Comparison of ENCODE assay signal across 8 cellular contexts in genomic region chr13:113489549-113490495, GRCh38. TPM values are rescaled to one million over a fixed set of nuclear protein-coding genes. Genes with fewer than 3 reads are reported as not detected.
DNase-seq lines count a peak whose midpoint lies in the region; ATAC-seq and TF ChIP-seq lines count a peak whose summit lies in the region.

No MANE protein-coding gene starts in this region.

- peak overlapping the region; percentile 86 for H3K4me3 Mint-ChIP-seq in activated CD4-positive, alpha-beta T cell treated with anti-CD3 and anti-CD28 coated beads, Interleukin-2, amount 10 ng/mL, durations not matched to agents 7 days and 5 days
- H3K4me3 Mint-ChIP-seq in endothelial cell (ENCODE audit: unreplicated experiment), result peak overlapping the region; percentile 96
- H3K4me3 Mint-ChIP-seq in stimulated activated naive CD8-positive, alpha-beta T cell treated with anti-CD3 and anti-CD28 coated beads, Interleukin-15, amount 100 ng/mL, for 72 hours, result peak overlapping the region; percentile 91 to 94

- peak overlapping the region; percentile 26 for H3K4me3 ChIP-seq in mucosa of stomach (ENCODE audit: low read length)

- peaks cover 3% of the 10 kb centered on the region for H3K36me3 Mint-ChIP-seq in activated CD4-positive, alpha-beta T cell treated with anti-CD3 and anti-CD28 coated beads, Interleukin-2, amount 10 ng/mL, durations not matched to agents 7 days and 5 days (ENCODE audit: low read depth)
- peaks cover 9% of the 10 kb centered on the region for H3K36me3 Mint-ChIP-seq in endothelial cell (ENCODE audit: low read depth, unreplicated experiment)

- peak overlapping the region; percentile 71 for H3K9ac ChIP-seq in mucosa of stomach (ENCODE audit: low read length)

- no peaks in the 10 kb centered on the region for H3K36me3 ChIP-seq in mucosa of stomach (ENCODE audit: control insufficient read depth, insufficient read depth, low read length)

- ATAC-seq in GM18498 (IDR thresholded peaks at IDR 0.05; ENCODE audit: unreplicated experiment), result peak; percentile 14
- ATAC-seq in HG02610 (IDR thresholded peaks at IDR 0.05; ENCODE audit: unreplicated experiment), result peak; percentile 12
- peak; percentile 61 for ATAC-seq in stimulated activated naive CD8-positive, alpha-beta T cell treated with anti-CD3 and anti-CD28 coated beads, Interleukin-15, amount 100 ng/mL, for 72 hours

- TF ChIP-seq CTCF in endothelial cell (IDR thresholded peaks at IDR 0.05; ENCODE audit: unreplicated experiment), result no peak

- no peaks in the 10 kb centered on the region for H3K27me3 Mint-ChIP-seq in activated CD4-positive, alpha-beta T cell treated with anti-CD3 and anti-CD28 coated beads, Interleukin-2, amount 10 ng/mL, durations not matched to agents 7 days and 5 days
- peaks cover 2% of the 10 kb centered on the region for H3K27me3 Mint-ChIP-seq in endothelial cell (ENCODE audit: unreplicated experiment)
- H3K27me3 Mint-ChIP-seq in stimulated activated naive CD8-positive, alpha-beta T cell treated with anti-CD3 and anti-CD28 coated beads, Interleukin-15, amount 100 ng/mL, for 72 hours, result no peaks in the 10 kb centered on the region

- peak; percentile 31 for DNase-seq in NCI-H1092 (lab: John Stamatoyannopoulos, UW)
- peak; percentile 42 for DNase-seq in activated CD4-positive, alpha-beta T cell treated with anti-CD3 and anti-CD28 coated beads, Interleukin-2, amount 10 ng/mL, durations not matched to agents 7 days and 5 days
- peak; percentile 44 for DNase-seq in endothelial cell (ENCODE audit: low spot score)
- DNase-seq in stimulated activated naive CD8-positive, alpha-beta T cell treated with anti-CD3 and anti-CD28 coated beads, Interleukin-15, amount 100 ng/mL, for 72 hours, result peak; percentile 50 to 52
- DNase-seq in cerebellar nuclear complex (lab: John Stamatoyannopoulos, UW), result no peak

- no peaks in the 10 kb centered on the region for H3K9me3 Mint-ChIP-seq in activated CD4-positive, alpha-beta T cell treated with anti-CD3 and anti-CD28 coated beads, Interleukin-2, amount 10 ng/mL, durations not matched to agents 7 days and 5 days
- H3K9me3 Mint-ChIP-seq in endothelial cell (ENCODE audit: unreplicated experiment), result no peaks in the 10 kb centered on the region
- no peaks in the 10 kb centered on the region for H3K9me3 Mint-ChIP-seq in stimulated activated naive CD8-positive, alpha-beta T cell treated with anti-CD3 and anti-CD28 coated beads, Interleukin-15, amount 100 ng/mL, for 72 hours

- POLR2A ChIA-PET in activated CD4-positive, alpha-beta T cell treated with anti-CD3 and anti-CD28 coated beads, Interleukin-2, amount 10 ng/mL, durations not matched to agents 7 days and 5 days (lab: Charles Lee), result interaction anchor here (0.7 kb wide), 1 partner anchor 583 kb away, joined by 3 read pairs; no protein-coding TSS in a partner anchor

- H3K4me1 ChIP-seq in mucosa of stomach (ENCODE audit: control insufficient read depth, insufficient read depth, low read length), result peaks cover 27% of the 10 kb centered on the region

- peak overlapping the region; percentile 92 for H3K27ac Mint-ChIP-seq in activated CD4-positive, alpha-beta T cell treated with anti-CD3 and anti-CD28 coated beads, Interleukin-2, amount 10 ng/mL, durations not matched to agents 7 days and 5 days
- peak overlapping the region; percentile 62 for H3K27ac Mint-ChIP-seq in endothelial cell (ENCODE audit: unreplicated experiment)
- peak overlapping the region; percentile 68 to 89 for H3K27ac Mint-ChIP-seq in stimulated activated naive CD8-positive, alpha-beta T cell treated with anti-CD3 and anti-CD28 coated beads, Interleukin-15, amount 100 ng/mL, for 72 hours

- no peaks in the 10 kb centered on the region for H3K27me3 ChIP-seq in mucosa of stomach (ENCODE audit: control insufficient read depth, insufficient read depth, low read length)

- peaks cover 58% of the 10 kb centered on the region for H3K4me1 Mint-ChIP-seq in activated CD4-positive, alpha-beta T cell treated with anti-CD3 and anti-CD28 coated beads, Interleukin-2, amount 10 ng/mL, durations not matched to agents 7 days and 5 days
- peaks cover 28% of the 10 kb centered on the region for H3K4me1 Mint-ChIP-seq in endothelial cell (ENCODE audit: unreplicated experiment)
- H3K4me1 Mint-ChIP-seq in stimulated activated naive CD8-positive, alpha-beta T cell treated with anti-CD3 and anti-CD28 coated beads, Interleukin-15, amount 100 ng/mL, for 72 hours, result peaks cover 65% of the 10 kb centered on the region

- no peaks in the 10 kb centered on the region for H3K9me3 ChIP-seq in mucosa of stomach (ENCODE audit: control insufficient read depth, low read length)

- CTCF ChIA-PET in activated CD4-positive, alpha-beta T cell treated with anti-CD3 and anti-CD28 coated beads, Interleukin-2, amount 10 ng/mL, durations not matched to agents 7 days and 5 days (lab: Charles Lee), result interaction anchor here (1.3 to 1.6 kb wide), 2 partner anchors 9 to 22 kb away, joined by 5 to 6 read pairs; no protein-coding TSS in a partner anchor

RNA-seq across cellular contexts. Expression of gene DCUN1D2, which starts 0.7 kb away (rescaled TPM):
- total RNA-seq in activated CD4-positive, alpha-beta T cell treated with anti-CD3 and anti-CD28 coated beads, Interleukin-2, amount 10 ng/mL, durations not matched to agents 7 days and 5 days, result 10 to 100 TPM; 13.9 to 20.3 TPM
- 23.9 TPM for total RNA-seq in endothelial cell (ENCODE audit: unreplicated experiment)

RNA-seq across cellular contexts. Expression of gene ADPRHL1, which starts 36.5 kb away (rescaled TPM):
- total RNA-seq in activated CD4-positive, alpha-beta T cell treated with anti-CD3 and anti-CD28 coated beads, Interleukin-2, amount 10 ng/mL, durations not matched to agents 7 days and 5 days, result 1 to 10 TPM in 1 of 2 experiments, under 1 TPM in 1; 1.00 to 1.4 TPM
- total RNA-seq in endothelial cell (ENCODE audit: unreplicated experiment), result 1.5 TPM

Comparison
In these comparisons a context has a peak if more than half of its experiments do, and no peak if none do; other contexts are left out.
1. DNase-seq: peak in NCI-H1092 (single experiment), activated CD4-positive, alpha-beta T cell treated with anti-CD3 and anti-CD28 coated beads, Interleukin-2, amount 10 ng/mL, durations not matched to agents 7 days and 5 days (single experiment), endothelial cell (single experiment) and stimulated activated naive CD8-positive, alpha-beta T cell treated with anti-CD3 and anti-CD28 coated beads, Interleukin-15, amount 100 ng/mL, for 72 hours (2 of 2); none in cerebellar nuclear complex (0 of 2).
2. Peak in every context shown above with its lines, with median percentiles within 50 percentile points of each other: ATAC-seq, H3K27ac Mint-ChIP-seq and H3K4me3 Mint-ChIP-seq.